Comparison of ENCODE assay signal across 29 cellular contexts in the genomic region with DNA sequence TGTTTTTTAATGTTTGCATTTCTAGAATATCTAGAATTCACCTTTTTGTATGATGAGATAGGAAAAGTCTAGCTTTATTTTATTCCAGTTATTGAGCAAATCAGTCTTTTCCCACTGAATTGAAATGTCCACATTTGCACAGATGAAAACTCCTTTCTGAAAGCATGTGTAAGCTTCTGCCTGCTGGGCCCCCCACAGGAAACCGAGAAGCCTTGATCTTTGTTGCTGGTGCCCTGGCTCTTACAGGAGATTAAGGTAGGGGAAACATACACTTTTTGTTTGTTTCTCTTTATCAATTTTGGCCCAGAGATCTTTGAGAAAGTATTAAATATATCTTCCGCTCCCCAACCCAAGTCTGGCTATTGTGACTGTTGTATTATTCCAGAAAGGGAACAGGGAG.
"Had no signal": no experiment of that assay in that cellular context is flagged by ENCODE, and none has a peak within 500 bp of the region (broad histone marks: within the 10 kb centered on the region; RNA-seq: fewer than 3 reads in every experiment).

No MANE protein-coding gene starts in this region.

- H3K27ac ChIP-seq: neural progenitor cell, ovary, parathyroid adenoma, psoas muscle, right lobe of liver, sigmoid colon, suprapubic skin, testis, tibial artery, transverse colon, upper lobe of right lung, uterus had no signal

- H3K27ac Mint-ChIP-seq: natural killer cell; nephron; neural progenitor cell; progenitor cell of endocrine pancreas; stimulated activated effector memory CD8-positive, alpha-beta T cell treated with anti-CD3 and anti-CD28 coated beads, Interleukin-12 subunit alpha, Interleukin-12 subunit beta, amount 100 ng/mL, for 72 hours; type B pancreatic cell had no signal

- H3K9me3 ChIP-seq: suprapubic skin, testis had no signal

- H3K36me3 ChIP-seq: neural progenitor cell, ovary, right lobe of liver, sigmoid colon, suprapubic skin, tibial artery, transverse colon, upper lobe of right lung, uterus had no signal

- ATAC-seq: natural killer cell; psoas muscle; right cardiac atrium; right lobe of liver; stimulated activated effector memory CD8-positive, alpha-beta T cell treated with anti-CD3 and anti-CD28 coated beads, Interleukin-12 subunit alpha, Interleukin-12 subunit beta, amount 100 ng/mL, for 72 hours; stimulated activated naive CD8-positive, alpha-beta T cell treated with anti-CD3 and anti-CD28 coated beads, Interleukin-15, amount 100 ng/mL, for 72 hours; stimulated activated naive CD8-positive, alpha-beta T cell treated with anti-CD3 and anti-CD28 coated beads, Interleukin-15, Interleukin-2, amounts not matched to agents 100 U/mL and 50 U/mL, for 24 hours; upper lobe of right lung had no signal

- H3K27me3 ChIP-seq: ovary, right lobe of liver, suprapubic skin, testis, uterus had no signal

- H3K9me3 Mint-ChIP-seq: natural killer cell; stimulated activated effector memory CD8-positive, alpha-beta T cell treated with anti-CD3 and anti-CD28 coated beads, Interleukin-12 subunit alpha, Interleukin-12 subunit beta, amount 100 ng/mL, for 72 hours had no signal

- H3K4me3 Mint-ChIP-seq: natural killer cell; nephron; neural progenitor cell; stimulated activated effector memory CD8-positive, alpha-beta T cell treated with anti-CD3 and anti-CD28 coated beads, Interleukin-12 subunit alpha, Interleukin-12 subunit beta, amount 100 ng/mL, for 72 hours; stimulated activated naive CD8-positive, alpha-beta T cell treated with anti-CD3 and anti-CD28 coated beads, Interleukin-15, amount 100 ng/mL, for 72 hours; type B pancreatic cell had no signal

- H2AFZ ChIP-seq: neural progenitor cell, parathyroid adenoma had no signal

- DNase-seq: natural killer cell; occipital lobe; ovary; posterior cingulate gyrus; psoas muscle; right cardiac atrium; right lobe of liver; sigmoid colon; small intestine; stimulated activated CD4-positive, alpha-beta T cell treated with anti-CD3 and anti-CD28 coated beads, Interleukin-15, amount 100 ng/mL, for 24 hours; stimulated activated CD4-positive, alpha-beta T cell treated with anti-CD3 and anti-CD28 coated beads, Interleukin-2, amount 100 ng/mL, for 24 hours; stimulated activated CD4-positive, alpha-beta T cell treated with anti-CD3 and anti-CD28 coated beads, Interleukin-2, amount 100 ng/mL, for 48 hours; stimulated activated CD4-positive, alpha-beta T cell treated with anti-CD3 and anti-CD28 coated beads, Interleukin-4, amount 100 ng/mL, for 24 hours; stimulated activated naive CD4-positive, alpha-beta T cell; stimulated activated naive CD8-positive, alpha-beta T cell treated with anti-CD3 and anti-CD28 coated beads, Interleukin-15, amount 100 ng/mL, for 72 hours; stimulated activated naive CD8-positive, alpha-beta T cell treated with anti-CD3 and anti-CD28 coated beads, Interleukin-15, Interleukin-2, amounts not matched to agents 100 U/mL and 50 U/mL, for 24 hours; substantia nigra; testis; tibial artery; transverse colon; upper lobe of right lung; uterus had no signal

- H3K36me3 Mint-ChIP-seq: neural progenitor cell; stimulated activated effector memory CD8-positive, alpha-beta T cell treated with anti-CD3 and anti-CD28 coated beads, Interleukin-12 subunit alpha, Interleukin-12 subunit beta, amount 100 ng/mL, for 72 hours; type B pancreatic cell had no signal

- FAIRE-seq: small intestine had no signal

- H3K4me3 ChIP-seq: neural progenitor cell, ovary, psoas muscle, right lobe of liver, sigmoid colon, suprapubic skin, testis, tibial artery, transverse colon, upper lobe of right lung, uterus had no signal

- H3K4me1 Mint-ChIP-seq: natural killer cell; nephron; neural progenitor cell; stimulated activated effector memory CD8-positive, alpha-beta T cell treated with anti-CD3 and anti-CD28 coated beads, Interleukin-12 subunit alpha, Interleukin-12 subunit beta, amount 100 ng/mL, for 72 hours had no signal

- H3K4me2 ChIP-seq: neural progenitor cell had no signal

- H3K9ac ChIP-seq: neural progenitor cell, parathyroid adenoma had no signal

- H3K4me1 ChIP-seq: neural progenitor cell, parathyroid adenoma, psoas muscle, right lobe of liver, sigmoid colon, suprapubic skin, testis, tibial artery, transverse colon, upper lobe of right lung, uterus had no signal

- H3K79me2 ChIP-seq: parathyroid adenoma had no signal
